In the genomic region with DNA sequence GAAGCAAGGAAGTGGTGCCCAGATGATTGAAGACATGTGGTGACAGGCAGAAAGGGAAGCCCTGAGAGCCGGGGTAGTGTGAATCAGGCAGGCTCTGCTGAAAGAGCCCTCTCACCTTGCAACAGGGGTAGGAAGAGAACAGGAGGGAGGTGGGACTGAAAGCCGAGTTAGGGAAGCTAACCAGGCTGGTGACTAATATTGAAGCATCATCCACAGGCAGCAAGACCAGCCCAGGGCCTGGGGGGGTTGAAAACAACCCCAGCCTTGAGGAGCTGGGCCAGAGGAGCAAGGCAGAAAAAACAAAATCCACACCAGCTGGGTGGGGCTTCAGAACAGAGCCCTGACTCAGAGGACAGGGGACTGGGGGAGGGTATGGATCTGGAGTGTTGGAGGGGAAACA, we compare ENCODE assay signal across 11 cellular contexts. TPM values are rescaled to one million over a fixed set of nuclear protein-coding genes. Genes with fewer than 3 reads are reported as not detected.
DNase-seq lines count a peak whose midpoint lies in the region; ATAC-seq and TF ChIP-seq lines count a peak whose summit lies in the region.
"Had no signal": no experiment of that assay in that cellular context is flagged by ENCODE, and none has a peak within 500 bp of the region (broad histone marks: within the 10 kb centered on the region; RNA-seq: fewer than 3 reads in every experiment).

No MANE protein-coding gene starts in this region.

- H3K27ac ChIP-seq in CD8-positive, alpha-beta memory T cell (ENCODE audit: low read depth, low read length): no peak overlapping the region
- peak overlapping the region; percentile 96 for H3K27ac ChIP-seq in PC-9
- H3K27ac ChIP-seq: tibial nerve had no signal

- no TSS peak for BruUV-seq in PC-9 (replicated peaks; lab: Mats Ljungman, UMichigan)

- CTCF ChIA-PET in CD8-positive, alpha-beta memory T cell (lab: Charles Lee): interaction anchor here (0.9 to 2.8 kb wide), 2 partner anchors 18 to 50 kb away, joined by 3 to 9 read pairs; no protein-coding TSS in a partner anchor
- CTCF ChIA-PET in PC-9 (lab: Charles Lee): interaction anchor here (0.6 kb wide), 1 partner anchor 1972 kb away, joined by 3 read pairs; no protein-coding TSS in a partner anchor

- POLR2A ChIA-PET in CD8-positive, alpha-beta memory T cell (lab: Charles Lee): no interaction called here
- POLR2A ChIA-PET in PC-9 (lab: Charles Lee; ENCODE audit: unreplicated experiment): interaction anchor here (0.7 kb wide), 1 partner anchor 218 kb away, joined by 3 read pairs; no protein-coding TSS in a partner anchor

- intact Hi-C loops in PC-9 (cut with micrococcal nuclease; ENCODE audit: unreplicated experiment): loop anchor here (1.0 kb wide), 1 partner anchor 14 kb away; no protein-coding TSS in a partner anchor

- H2AFZ ChIP-seq in PC-9: no peak overlapping the region

- H3K4me2 ChIP-seq in PC-9: peak overlapping the region; percentile 63

- H3K27ac Mint-ChIP-seq in CD8-positive, alpha-beta memory T cell: peak overlapping the region in 6 of 8 donors; percentile 17 to 85 (median 58)
- peak overlapping the region; percentile 84 to 86 for H3K27ac Mint-ChIP-seq in effector memory CD8-positive, alpha-beta T cell

- peaks cover 6% of the 10 kb centered on the region for H3K4me1 ChIP-seq in CD8-positive, alpha-beta memory T cell (ENCODE audit: insufficient read depth, low read length)
- peaks cover 51% of the 10 kb centered on the region for H3K4me1 ChIP-seq in PC-9 (replicated peaks; ENCODE audit: insufficient read depth)

- no peaks in the 10 kb centered on the region for H4K20me1 ChIP-seq in PC-9 (ENCODE audit: insufficient read depth)

- no peak for TF ChIP-seq CTCF in PC-9 (conservative IDR thresholded peaks at IDR 0.05)

- H3K4me3 Mint-ChIP-seq in CD8-positive, alpha-beta memory T cell: peak overlapping the region in 3 of 7 donors; percentile 39 to 71 (median 64)
- peak overlapping the region in 1 of 2 donors; percentile 70 for H3K4me3 Mint-ChIP-seq in effector memory CD8-positive, alpha-beta T cell

- no peak overlapping the region for H3K4me3 ChIP-seq in CD8-positive, alpha-beta memory T cell (ENCODE audit: low read length)
- H3K4me3 ChIP-seq in PC-9: no peak overlapping the region; the same call in 1 of the 2 replicates
- H3K4me3 ChIP-seq: tibial nerve had no signal

- H3K9me3 ChIP-seq in CD8-positive, alpha-beta memory T cell (ENCODE audit: low read length): no peaks in the 10 kb centered on the region
- no peaks in the 10 kb centered on the region for H3K9me3 ChIP-seq in PC-9 (ENCODE audit: insufficient read depth, low read depth)
- H3K9me3 ChIP-seq: tibial nerve had no signal

- no peaks in the 10 kb centered on the region for H3K9me2 ChIP-seq in PC-9 (ENCODE audit: insufficient read depth)

- peaks cover 13 to 32% (median 27%) of the 10 kb centered on the region in 3 donors for H3K4me1 Mint-ChIP-seq in CD8-positive, alpha-beta memory T cell
- peaks cover 10 to 18% of the 10 kb centered on the region in 2 donors for H3K4me1 Mint-ChIP-seq in effector memory CD8-positive, alpha-beta T cell (ENCODE audit: low read depth in 2 of 2)

- peaks cover 9% of the 10 kb centered on the region; the same call in 1 of the 2 replicates for H3K79me2 ChIP-seq in PC-9 (ENCODE audit: low read depth)

- peaks cover 27% of the 10 kb centered on the region for H3K36me3 ChIP-seq in CD8-positive, alpha-beta memory T cell (ENCODE audit: insufficient read depth, low read length)
- peaks cover 31% of the 10 kb centered on the region for H3K36me3 ChIP-seq in PC-9 (ENCODE audit: low read depth)
- H3K36me3 ChIP-seq: tibial nerve had no signal

- H3K27me3 Mint-ChIP-seq in CD8-positive, alpha-beta memory T cell: no peaks in the 10 kb centered on the region
- H3K27me3 Mint-ChIP-seq in effector memory CD8-positive, alpha-beta T cell: no peaks in the 10 kb centered on the region

- H3K9me3 Mint-ChIP-seq in CD8-positive, alpha-beta memory T cell: no peaks in the 10 kb centered on the region
- H3K9me3 Mint-ChIP-seq in effector memory CD8-positive, alpha-beta T cell: no peaks in the 10 kb centered on the region

- peaks cover 65% of the 10 kb centered on the region for H3F3A ChIP-seq in PC-9 (ENCODE audit: insufficient read depth, low read depth)

- ATAC-seq in effector memory CD8-positive, alpha-beta T cell (replicated peaks): no peak
- ATAC-seq in HG03460 (IDR thresholded peaks at IDR 0.05; ENCODE audit: unreplicated experiment) (no peak), GM21515 (IDR thresholded peaks at IDR 0.05; ENCODE audit: unreplicated experiment) (no peak)

- DNase-seq in CD8-positive, alpha-beta memory T cell: no peak
- DNase-seq in PC-9 (peak; percentile 82 to 97), non-pigmented ciliary epithelial cell (ENCODE audit: low read depth) (peak; percentile 30), NCI-H774 (lab: John Stamatoyannopoulos, UW) (no peak), KG1 (lab: John Stamatoyannopoulos, UW) (no peak)
- no peak for DNase-seq in effector memory CD8-positive, alpha-beta T cell
- DNase-seq: activated effector memory CD4-positive, alpha-beta T cell treated with anti-CD3 and anti-CD28 coated beads, Interleukin-2, amount 50 U/mL, for 16 hours; NK-92 treated with Interleukin-12 subunit alpha and Interleukin-12 subunit beta, amount 100 ng/mL, for 24 hours had no signal

- peaks cover 0 to 80% (median 25%) of the 10 kb centered on the region in 3 donors for H3K36me3 Mint-ChIP-seq in CD8-positive, alpha-beta memory T cell
- H3K36me3 Mint-ChIP-seq in effector memory CD8-positive, alpha-beta T cell (ENCODE audit: insufficient read depth): peaks cover 14% of the 10 kb centered on the region

- no peaks in the 10 kb centered on the region for H3K27me3 ChIP-seq in CD8-positive, alpha-beta memory T cell (ENCODE audit: insufficient read depth, low read length, poor library complexity, severe bottlenecking)
- H3K27me3 ChIP-seq in PC-9 (ENCODE audit: insufficient read depth, low read depth): no peaks in the 10 kb centered on the region
- H3K27me3 ChIP-seq: tibial nerve had no signal

RNA-seq across cellular contexts. Expression of a gene that starts 35.0 kb away (rescaled TPM):
- 10 to 100 TPM; 71.9 to 72.1 TPM for total RNA-seq in CD8-positive, alpha-beta memory T cell
- 65.0 TPM for polyA plus RNA-seq in CD8-positive, alpha-beta memory T cell
- not detected in 2 replicates for total RNA-seq in PC-9 (2021)

Comparison
In these comparisons a context has a peak if more than half of its experiments do, and no peak if none do; other contexts are left out.
1. DNase-seq: peak in PC-9 (2 of 2) and non-pigmented ciliary epithelial cell (single experiment); none in CD8-positive, alpha-beta memory T cell (0 of 5), effector memory CD8-positive, alpha-beta T cell (0 of 3), NCI-H774 (single experiment) and KG1 (single experiment).
2. RNA of a gene that starts 35.0 kb away (total RNA-seq): 71.9 to 72.1 TPM in CD8-positive, alpha-beta memory T cell; not detected in PC-9; every median in the first group is over 10 times any median in the second.